ENCODE assay signal across 20 cellular contexts in genomic region chr11:1494650-1495049, GRCh38.
"Had no signal": no experiment of that assay in that cellular context is flagged by ENCODE, and none has a peak within 500 bp of the region (broad histone marks: within the 10 kb centered on the region; RNA-seq: fewer than 3 reads in every experiment).

No MANE protein-coding gene starts in this region.

- H3K27ac Mint-ChIP-seq: activated naive CD8-positive, alpha-beta T cell; neural progenitor cell had no signal

- ATAC-seq: left ventricle myocardium superior; naive thymus-derived CD8-positive, alpha-beta T cell; right cardiac atrium had no signal

- DNase-seq: activated CD4-positive, alpha-beta T cell treated with anti-CD3 and anti-CD28 coated beads for 4 hours; activated CD4-positive, alpha-beta T cell treated with anti-CD3 and anti-CD28 coated beads, Interleukin-2, amount 50 U/mL, for 4 hours; activated CD8-positive, alpha-beta memory T cell treated with anti-CD3 and anti-CD28 coated beads for 24 hours; activated effector memory CD4-positive, alpha-beta T cell treated with Interleukin-2 at 50 U/mL for 16 hours; activated naive CD4-positive, alpha-beta T cell treated with Interleukin-2 at 50 U/mL for 16 hours; anterior cingulate cortex; cerebellar nuclear complex; colonic mucosa; dorsolateral prefrontal cortex; effector memory CD4-positive, alpha-beta T cell; left ventricle myocardium superior; mammary epithelial cell; naive thymus-derived CD8-positive, alpha-beta T cell; occipital lobe; right cardiac atrium; stimulated activated naive CD4-positive, alpha-beta T cell treated with Interleukin-2 at 50 U/mL for 16 hours; transverse colon had no signal

- H3K27me3 Mint-ChIP-seq: activated naive CD8-positive, alpha-beta T cell; brain; naive thymus-derived CD8-positive, alpha-beta T cell had no signal

- H3K4me3 Mint-ChIP-seq: activated naive CD8-positive, alpha-beta T cell; brain; neural progenitor cell had no signal
